In genomic region chr21:36155603-36156338, GRCh38 we compare ENCODE assay signal across 8 cellular contexts. TPM values are rescaled to one million over a fixed set of nuclear protein-coding genes. Genes with fewer than 3 reads are reported as not detected.
A peak's percentile ranks its signal among the peaks of the same experiment; 100 is the strongest.
DNase-seq lines count a peak whose midpoint lies in the region; ATAC-seq and TF ChIP-seq lines count a peak whose summit lies in the region.

No MANE protein-coding gene starts in this region.

- peaks cover 13% of the 10 kb centered on the region for H3K4me1 Mint-ChIP-seq in osteocyte (ENCODE audit: unreplicated experiment)

- peak overlapping the region; percentile 77 for H3K4me3 Mint-ChIP-seq in osteocyte (ENCODE audit: unreplicated experiment)

- H3K9me3 ChIP-seq in heart left ventricle = peaks cover 0 to 5% (median 0%) of the 10 kb centered on the region in 12 donors

- H3K27me3 Mint-ChIP-seq in osteocyte (ENCODE audit: unreplicated experiment) = no peaks in the 10 kb centered on the region

- intact Hi-C loops in heart left ventricle (cut with DNase I) = loop anchor here in 6 of 10 donors (1.0 to 10.0 kb wide), 7 partner anchors 31 to 167 kb away; partner anchors contain the start of gene MORC3 (in 3 of the 6)
- intact Hi-C loops in Right ventricle myocardium superior (cut with DNase I) = no loop called here

- H3K27ac ChIP-seq in heart left ventricle = peak overlapping the region in 11 of 12 donors; percentile 65 to 86 (median 77)

- peaks cover 0 to 40% (median 16%) of the 10 kb centered on the region in 12 donors for H3K4me1 ChIP-seq in heart left ventricle

- H3K9me3 Mint-ChIP-seq in osteocyte (ENCODE audit: unreplicated experiment) = no peaks in the 10 kb centered on the region

- no peak for TF ChIP-seq CTCF in heart left ventricle (IDR thresholded peaks at IDR 0.05)
- TF ChIP-seq CTCF in osteocyte (IDR thresholded peaks at IDR 0.05) = no peak

- 7 to 16% (median 9%) methylated on average over 17 to 53 of the region's 53 CpGs for WGBS in heart left ventricle, 4 donors

- peak overlapping the region; percentile 48 to 99 (median 87) for H3K4me3 ChIP-seq in heart left ventricle

- H3K27ac Mint-ChIP-seq in osteocyte (ENCODE audit: unreplicated experiment) = no peak overlapping the region

- peak; percentile 95 to 96 for TF ChIP-seq POLR2A in heart left ventricle (IDR thresholded peaks at IDR 0.05)

- DNase-seq in heart left ventricle = peak in 1 of 5 donors; percentile 43
- no peak for DNase-seq in Right ventricle myocardium superior
- peak; percentile 36 for DNase-seq in RPMI8226
- DNase-seq in osteocyte (ENCODE audit: extremely low spot score, unreplicated experiment) = no peak
- DNase-seq in NCI-H2107 (lab: John Stamatoyannopoulos, UW) = no peak
- no peak for DNase-seq in germinal center (ENCODE audit: low spot score)
- DNase-seq in HK-2 (ENCODE audit: unreplicated experiment) = no peak

- H3K36me3 ChIP-seq in heart left ventricle = no peaks in the 10 kb centered on the region

- ATAC-seq in heart left ventricle (peak in 2 of 4 donors; percentile 0 to 1), Right ventricle myocardium superior (ENCODE audit: poor library complexity) (no peak), esophagus mucosa (peak; percentile 53)

- no peaks in the 10 kb centered on the region for H3K27me3 ChIP-seq in heart left ventricle

- H3K36me3 Mint-ChIP-seq in osteocyte (ENCODE audit: unreplicated experiment) = no peaks in the 10 kb centered on the region

RNA-seq across cellular contexts. Expression of gene DOP1B, which starts 0.9 kb away (rescaled TPM):
- total RNA-seq in heart left ventricle = 10 to 100 TPM; 10.6 to 26.5 (median 15.5) TPM
- polyA plus RNA-seq in heart left ventricle = 1 to 10 TPM; 5.1 to 6.1 TPM
- total RNA-seq in Right ventricle myocardium superior = 14.1 TPM
- 23.8 TPM for total RNA-seq in esophagus mucosa
- 14.3 and 16.5 TPM in 2 replicates for total RNA-seq in osteocyte

RNA-seq across cellular contexts. Expression of gene CBR3, which starts 20.9 kb away (rescaled TPM):
- total RNA-seq in heart left ventricle = 1 to 10 TPM; 1.4 to 5.5 (median 2.9) TPM
- 1 to 10 TPM; 2.7 to 4.2 TPM for polyA plus RNA-seq in heart left ventricle
- total RNA-seq in Right ventricle myocardium superior = 2.1 TPM
- total RNA-seq in esophagus mucosa = 33.7 TPM
- 7.5 and 7.9 TPM in 2 replicates for total RNA-seq in osteocyte
